21 cellular contexts compared by ENCODE assay signal in genomic region chr18:10312316-10313015, GRCh38.
DNase-seq lines count a peak whose midpoint lies in the region; ATAC-seq and TF ChIP-seq lines count a peak whose summit lies in the region.
"Had no signal": no experiment of that assay in that cellular context is flagged by ENCODE, and none has a peak within 500 bp of the region (broad histone marks: within the 10 kb centered on the region; RNA-seq: fewer than 3 reads in every experiment).

No MANE protein-coding gene starts in this region.

- H3K9ac ChIP-seq in BLaER1 treated with 17β-estradiol and CSF1 and Interleukin-3, amounts not matched to agents 10 nM and 100 nM = no peak overlapping the region

- ATAC-seq in GM19023 (IDR thresholded peaks at IDR 0.05; ENCODE audit: unreplicated experiment) (no peak), GM21786 (IDR thresholded peaks at IDR 0.05; ENCODE audit: unreplicated experiment) (no peak), GM21717 (IDR thresholded peaks at IDR 0.05; ENCODE audit: unreplicated experiment) (no peak)
- ATAC-seq: Right ventricle myocardium inferior had no signal

- DNase-seq in AG08395 (ENCODE audit: low spot score) (peak; percentile 84), LHCN-M2 (ENCODE audit: low read depth) (peak; percentile 34), fibroblast of mammary gland (ENCODE audit: low read depth) (peak; percentile 12), superior temporal gyrus (ENCODE audit: extremely low spot score) (no peak)
- DNase-seq: CD4-positive, alpha-beta memory T cell; GDM1; H9; KBM-7; NCI-H1092 treated with DMSO at 0.1 percent for 48 hours; NCI-H146; NCI-H2029; NCI-H226; NCI-H774; NK-92 treated with Interleukin-12 subunit alpha and Interleukin-12 subunit beta, amount 100 ng/mL, for 24 hours; Peyer's patch; SW 1271 had no signal

- no peak for TF ChIP-seq CTCF in fibroblast of mammary gland (conservative IDR thresholded peaks at IDR 0.05; ENCODE audit: control insufficient read depth, insufficient read depth, low read depth, low read length)

- no peaks in the 10 kb centered on the region for H3K36me3 ChIP-seq in BLaER1 treated with 17β-estradiol and CSF1 and Interleukin-3, amounts not matched to agents 10 nM and 100 nM
- H3K36me3 ChIP-seq: Peyer's patch had no signal

- no peak overlapping the region for H3K4me3 ChIP-seq in BLaER1 treated with 17β-estradiol and CSF1 and Interleukin-3, amounts not matched to agents 10 nM and 100 nM
- no peak overlapping the region for H3K4me3 ChIP-seq in fibroblast of mammary gland (ENCODE audit: control insufficient read depth, low read depth, low read length)
- H3K4me3 ChIP-seq: Peyer's patch had no signal

- no peaks in the 10 kb centered on the region for H3K9me3 ChIP-seq in BLaER1 treated with 17β-estradiol and CSF1 and Interleukin-3, amounts not matched to agents 10 nM and 100 nM (replicated peaks in 1 of 11)
- H3K9me3 ChIP-seq: Peyer's patch had no signal

- peaks cover 27 to 40% (median 36%) of the 10 kb centered on the region in 10 experiments for H3K4me1 ChIP-seq in BLaER1 treated with 17β-estradiol and CSF1 and Interleukin-3, amounts not matched to agents 10 nM and 100 nM
- H3K4me1 ChIP-seq: Peyer's patch had no signal

- peak overlapping the region in 6 of 11 experiments; percentile 2 to 30 (median 20); a peak in 7 of 22 replicates for H3K4me2 ChIP-seq in BLaER1 treated with 17β-estradiol and CSF1 and Interleukin-3, amounts not matched to agents 10 nM and 100 nM

- H3K27ac ChIP-seq in BLaER1 treated with 17β-estradiol and CSF1 and Interleukin-3, amounts not matched to agents 10 nM and 100 nM = no peak overlapping the region
- H3K27ac ChIP-seq: Peyer's patch had no signal

- no peaks in the 10 kb centered on the region for H4K20me1 ChIP-seq in BLaER1 treated with 17β-estradiol and CSF1 and Interleukin-3, amounts not matched to agents 10 nM and 100 nM

- H3K27me3 ChIP-seq in BLaER1 treated with 17β-estradiol and CSF1 and Interleukin-3, amounts not matched to agents 10 nM and 100 nM = no peaks in the 10 kb centered on the region
- H3K27me3 ChIP-seq: Peyer's patch had no signal
